ENCODE assay signal across 1 cellular context in genomic region chr2:104077573-104077972, GRCh38.
TF ChIP-seq lines count a peak whose summit lies in the region.

No MANE protein-coding gene starts in this region.

TF ChIP-seq in H1, 55 proteins besides CTCF, POLR2A, EP300 and RAD21 (continued from another document):
- TF ChIP-seq SP2 (IDR thresholded peaks at IDR 0.05; ENCODE audit: low read length): no peak
- no peak for TF ChIP-seq SIN3A (conservative IDR thresholded peaks at IDR 0.05 in 1 of 2, IDR thresholded peaks at IDR 0.05 in 1 of 2; ENCODE audit: low read depth in 1 of 2, low read length in 2 of 2)
- TF ChIP-seq CHD2 (IDR thresholded peaks at IDR 0.05; ENCODE audit: low read length): no peak
